Comparison of ENCODE assay signal across 15 cellular contexts in genomic region chr10:119540038-119540437, GRCh38. TPM values are rescaled to one million over a fixed set of nuclear protein-coding genes. Genes with fewer than 3 reads are reported as not detected.
DNase-seq lines count a peak whose midpoint lies in the region; ATAC-seq and TF ChIP-seq lines count a peak whose summit lies in the region.
"Had no signal": no experiment of that assay in that cellular context is flagged by ENCODE, and none has a peak within 500 bp of the region (broad histone marks: within the 10 kb centered on the region; RNA-seq: fewer than 3 reads in every experiment).

No MANE protein-coding gene starts in this region.

- POLR2A ChIA-PET in AG04450 (lab: Yijun Ruan, JAX) (no interaction called here), T-cell (lab: Charles Lee) (interaction anchor here in 1 of 2 donors (0.6 kb wide), 1 partner anchor 462 kb away, joined by 3 read pairs; no protein-coding TSS in a partner anchor)
- POLR2A ChIA-PET in CD4-positive, alpha-beta T cell (lab: Charles Lee) = interaction anchor here (1.0 to 13.4 kb wide), 11 partner anchors 9 to 111 kb away, joined by 3 to 138 read pairs (median 9); partner anchors contain the start of gene BAG3

- peak overlapping the region; percentile 95 for H3K27ac Mint-ChIP-seq in CD4-positive, alpha-beta T cell
- H3K27ac Mint-ChIP-seq in T-cell = peak overlapping the region; percentile 96 to 98
- no peak overlapping the region for H3K27ac Mint-ChIP-seq in dendritic cell treated with granulocyte-macrophage colony-stimulating factor and Interleukin-4, amounts not matched to agents 40 ng/mL and 50 ng/mL, for 4 days

- DNase-seq in AG04450 (ENCODE audit: low read depth, low spot score) (no peak), T-cell (no peak), dedifferentiated amniotic fluid mesenchymal stem cell (ENCODE audit: extremely low spot score) (no peak), NCI-H1417 (lab: John Stamatoyannopoulos, UW) (no peak)
- DNase-seq in CD4-positive, alpha-beta T cell = no peak
- no peak for DNase-seq in stimulated activated CD8-positive, alpha-beta memory T cell treated with anti-CD3 and anti-CD28 coated beads, Interleukin-4, amount 100 ng/mL, for 48 hours
- DNase-seq: activated CD4-positive, CD25-positive, alpha-beta regulatory T cell; DMS 273 treated with DMSO at 0.1 percent for 48 hours; foreskin fibroblast; NCI-H1105 treated with DMSO at 0.1 percent for 48 hours; NCI-H2171 treated with DMSO at 0.1 percent for 48 hours; RPMI8226 had no signal

- H3K27ac ChIP-seq in AG04450 (ENCODE audit: low read depth, low read length) = no peak overlapping the region
- peak overlapping the region; percentile 48 for H3K27ac ChIP-seq in CD4-positive, alpha-beta T cell (ENCODE audit: low read depth, low read length)
- H3K27ac ChIP-seq: ascending aorta, neutrophil had no signal

- H3K27me3 Mint-ChIP-seq in CD4-positive, alpha-beta T cell = no peaks in the 10 kb centered on the region
- no peaks in the 10 kb centered on the region for H3K27me3 Mint-ChIP-seq in T-cell
- H3K27me3 Mint-ChIP-seq in dendritic cell treated with granulocyte-macrophage colony-stimulating factor and Interleukin-4, amounts not matched to agents 40 ng/mL and 50 ng/mL, for 4 days = peaks cover 10% of the 10 kb centered on the region

- no peak for ATAC-seq in CD4-positive, alpha-beta T cell (ENCODE audit: poor library complexity)
- ATAC-seq in T-cell (replicated peaks in 1 of 4) = no peak

- CTCF ChIA-PET in AG04450 (lab: Charles Lee) (interaction anchor here (0.9 to 1.4 kb wide), 2 partner anchors 14 to 175 kb away, joined by 3 read pairs; no protein-coding TSS in a partner anchor), T-cell (lab: Charles Lee) (no interaction called here)
- CTCF ChIA-PET in CD4-positive, alpha-beta T cell (lab: Charles Lee) = interaction anchor here (1.0 to 1.2 kb wide), 2 partner anchors 101 to 334 kb away, joined by 3 read pairs; no protein-coding TSS in a partner anchor

- H3K9me3 ChIP-seq in AG04450 (ENCODE audit: control insufficient read depth, insufficient read depth, low read length) = no peaks in the 10 kb centered on the region; the same call in 1 of the 2 replicates
- H3K9me3 ChIP-seq in CD4-positive, alpha-beta T cell (ENCODE audit: control insufficient read depth, low read length) = no peaks in the 10 kb centered on the region
- H3K9me3 ChIP-seq: ascending aorta, neutrophil had no signal

- H3K4me3 ChIP-seq in AG04450 (ENCODE audit: low read depth, low read length) = peak overlapping the region; percentile 27
- H3K4me3 ChIP-seq: ascending aorta had no signal

- no peaks in the 10 kb centered on the region for H3K9me3 Mint-ChIP-seq in CD4-positive, alpha-beta T cell
- no peaks in the 10 kb centered on the region for H3K9me3 Mint-ChIP-seq in T-cell
- H3K9me3 Mint-ChIP-seq in dendritic cell treated with granulocyte-macrophage colony-stimulating factor and Interleukin-4, amounts not matched to agents 40 ng/mL and 50 ng/mL, for 4 days = no peaks in the 10 kb centered on the region

- peaks cover 47% of the 10 kb centered on the region for H3K36me3 Mint-ChIP-seq in CD4-positive, alpha-beta T cell (ENCODE audit: low read depth)
- peaks cover 8% of the 10 kb centered on the region for H3K36me3 Mint-ChIP-seq in T-cell
- H3K36me3 Mint-ChIP-seq in dendritic cell treated with granulocyte-macrophage colony-stimulating factor and Interleukin-4, amounts not matched to agents 40 ng/mL and 50 ng/mL, for 4 days (ENCODE audit: low read depth) = peaks cover 54% of the 10 kb centered on the region

- H3K27me3 ChIP-seq in AG04450 (ENCODE audit: control insufficient read depth, insufficient read depth, low read length) = no peaks in the 10 kb centered on the region
- H3K27me3 ChIP-seq in CD4-positive, alpha-beta T cell (ENCODE audit: control insufficient read depth, insufficient read depth, low read length) = no peaks in the 10 kb centered on the region
- H3K27me3 ChIP-seq: ascending aorta had no signal

- no peak for TF ChIP-seq CTCF in AG04450 (IDR thresholded peaks at IDR 0.05; ENCODE audit: low read depth, low read length)
- TF ChIP-seq CTCF in CD4-positive, alpha-beta T cell (IDR thresholded peaks at IDR 0.05) = no peak

- H3K4me1 Mint-ChIP-seq in CD4-positive, alpha-beta T cell (ENCODE audit: low read depth) = peaks cover 73% of the 10 kb centered on the region
- H3K4me1 Mint-ChIP-seq in T-cell = peaks cover 60 to 74% (median 65%) of the 10 kb centered on the region in 3 donors
- peaks cover 74% of the 10 kb centered on the region for H3K4me1 Mint-ChIP-seq in dendritic cell treated with granulocyte-macrophage colony-stimulating factor and Interleukin-4, amounts not matched to agents 40 ng/mL and 50 ng/mL, for 4 days (ENCODE audit: low read depth)

- intact Hi-C loops in CD4-positive, alpha-beta T cell (cut with DNase I, micrococcal nuclease) = loop anchor here (2.0 to 5.0 kb wide), 4 partner anchors 23 to 233 kb away; partner anchors contain the start of gene BAG3 (in 1 of the 2)
- intact Hi-C loops in dendritic cell treated with granulocyte-macrophage colony-stimulating factor and Interleukin-4, amounts not matched to agents 40 ng/mL and 50 ng/mL, for 4 days (cut with micrococcal nuclease) = no loop called here

- H3K4me3 Mint-ChIP-seq in CD4-positive, alpha-beta T cell = peak overlapping the region; percentile 88
- peak overlapping the region; percentile 83 to 92 (median 85) for H3K4me3 Mint-ChIP-seq in T-cell
- H3K4me3 Mint-ChIP-seq in dendritic cell treated with granulocyte-macrophage colony-stimulating factor and Interleukin-4, amounts not matched to agents 40 ng/mL and 50 ng/mL, for 4 days = peak overlapping the region; percentile 89

RNA-seq across cellular contexts. Expression of gene RGS10, which starts 2.5 kb away (rescaled TPM):
- polyA plus RNA-seq in AG04450 (2011; rRNA removed) = 174 and 219 TPM in 2 replicates
- polyA minus RNA-seq in AG04450 (2011; rRNA and poly(A)+ RNA removed) = 49.0 and 52.5 TPM in 2 replicates
- 100 to 1,000 TPM; 132 to 134 TPM for total RNA-seq in CD4-positive, alpha-beta T cell
- total RNA-seq in T-cell = 100 to 1,000 TPM in 4 of 5 donors, 10 to 100 TPM in 1; 77.1 to 163 (median 155) TPM

RNA-seq across cellular contexts. Expression of gene TIAL1, which starts 56.7 kb away (rescaled TPM):
- polyA plus RNA-seq in AG04450 (2011; rRNA removed) = 86.0 and 113 TPM in 2 replicates
- polyA minus RNA-seq in AG04450 (2011; rRNA and poly(A)+ RNA removed) = 58.3 and 83.4 TPM in 2 replicates
- total RNA-seq in CD4-positive, alpha-beta T cell = 100 to 1,000 TPM; 159 to 174 TPM
- total RNA-seq in T-cell = 100 to 1,000 TPM; 147 to 197 (median 156) TPM

Comparison
In these comparisons a context has a peak if more than half of its experiments do, and no peak if none do; other contexts are left out.
1. CTCF ChIA-PET loops: an anchor here in AG04450 (0.9 to 1.4 kb wide) and CD4-positive, alpha-beta T cell (1.0 to 1.2 kb wide); none called in T-cell.